In the genomic region with DNA sequence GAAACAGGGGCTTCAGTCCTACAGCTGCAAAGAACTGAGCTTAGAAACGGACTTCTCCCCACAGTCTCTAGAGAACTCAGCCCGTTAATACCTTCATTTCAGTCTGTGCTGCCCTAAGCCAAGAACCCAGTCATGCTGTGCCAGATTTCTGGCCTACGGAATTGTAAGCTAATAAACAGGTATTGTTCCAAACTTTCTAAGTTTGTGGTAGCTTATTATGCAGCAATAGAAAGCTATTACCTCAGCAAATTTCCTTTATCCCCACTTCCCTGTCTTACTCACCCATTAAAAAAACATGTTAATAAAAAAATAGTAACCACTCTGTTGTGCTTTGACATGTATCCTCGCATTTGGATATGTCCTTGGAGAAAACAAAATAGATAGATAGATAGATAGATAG, we compare ENCODE assay signal across 18 cellular contexts.
A peak's percentile ranks its signal among the peaks of the same experiment; 100 is the strongest.
DNase-seq lines count a peak whose midpoint lies in the region; ATAC-seq and TF ChIP-seq lines count a peak whose summit lies in the region.
"Had no signal": no experiment of that assay in that cellular context is flagged by ENCODE, and none has a peak within 500 bp of the region (broad histone marks: within the 10 kb centered on the region; RNA-seq: fewer than 3 reads in every experiment).

No MANE protein-coding gene starts in this region.

- in situ Hi-C loops in GM23248 (cut with MboI) = no loop called here

- 85 to 89% methylated on average over 4 of the region's 4 CpGs for WGBS in GM23248 (ENCODE audit: low coverage in 1 of 2, low lambda C conversion rate in 2 of 2, missing lambda C conversion rate in 2 of 2), 2 experiments
- 51 to 58% (median 55%) methylated on average over 4 of the region's 4 CpGs for WGBS in psoas muscle, 3 donors

- H3K27me3 ChIP-seq in GM23248 (replicated peaks; ENCODE audit: insufficient read depth) (no peaks in the 10 kb centered on the region), SJCRH30 (no peaks in the 10 kb centered on the region), subcutaneous abdominal adipose tissue (ENCODE audit: control insufficient read depth in 5 of 5, insufficient read depth in 4 of 5, low read length in 5 of 5) (no peaks in the 10 kb centered on the region), psoas muscle (ENCODE audit: insufficient read depth in 3 of 3, low read length in 2 of 3) (peaks cover 0 to 4% (median 0%) of the 10 kb centered on the region in 3 donors)

- H3K36me3 ChIP-seq in GM23248 (ENCODE audit: low read depth) (no peaks in the 10 kb centered on the region), SJCRH30 (no peaks in the 10 kb centered on the region), subcutaneous abdominal adipose tissue (ENCODE audit: control insufficient read depth in 5 of 5, insufficient read depth in 5 of 5, low read length in 5 of 5) (peaks cover 0 to 5% (median 0%) of the 10 kb centered on the region in 5 donors), psoas muscle (ENCODE audit: insufficient read depth in 1 of 2, low read depth in 1 of 2) (no peaks in the 10 kb centered on the region)

- H3K27ac ChIP-seq in GM23248 (peak overlapping the region; percentile 16; the same call in 1 of the 2 replicates), SJCRH30 (peak overlapping the region; percentile 63; the same call in 1 of the 2 replicates), subcutaneous abdominal adipose tissue (ENCODE audit: low read depth, low read length) (peak overlapping the region; percentile 13), psoas muscle (no peak overlapping the region)
- H3K27ac ChIP-seq: SK-N-MC had no signal

- no peaks in the 10 kb centered on the region for H3K79me2 ChIP-seq in GM23248 (ENCODE audit: insufficient read depth)

- ATAC-seq in psoas muscle (no peak), GM21576 (IDR thresholded peaks at IDR 0.05; ENCODE audit: unreplicated experiment) (no peak)

- no peak overlapping the region for H3K9ac ChIP-seq in GM23248
- no peak overlapping the region for H3K9ac ChIP-seq in subcutaneous abdominal adipose tissue (ENCODE audit: low read length in 5 of 5)

- H3K9me2 ChIP-seq in GM23248 (ENCODE audit: insufficient read depth) = no peaks in the 10 kb centered on the region

- H3K9me3 ChIP-seq in GM23248 (ENCODE audit: low read depth) (no peaks in the 10 kb centered on the region), SJCRH30 (replicated peaks) (no peaks in the 10 kb centered on the region), subcutaneous abdominal adipose tissue (ENCODE audit: control insufficient read depth in 5 of 5, low read length in 5 of 5) (no peaks in the 10 kb centered on the region), psoas muscle (no peaks in the 10 kb centered on the region)

- H3F3A ChIP-seq in GM23248 (ENCODE audit: insufficient read depth) = peaks cover 26% of the 10 kb centered on the region

- H3K4me3 ChIP-seq in GM23248 = no peak overlapping the region
- no peak overlapping the region for H3K4me3 ChIP-seq in SJCRH30
- no peak overlapping the region for H3K4me3 ChIP-seq in fibroblast of the aortic adventitia (ENCODE audit: low read depth, low read length)
- no peak overlapping the region for H3K4me3 ChIP-seq in subcutaneous abdominal adipose tissue (ENCODE audit: low read depth in 1 of 5, low read length in 5 of 5)
- H3K4me3 ChIP-seq in psoas muscle = no peak overlapping the region
- H3K4me3 ChIP-seq: SK-N-MC had no signal

- intact Hi-C loops in psoas muscle (cut with DNase I) = no loop called here

- TF ChIP-seq CTCF in fibroblast of the aortic adventitia (IDR thresholded peaks at IDR 0.05; ENCODE audit: insufficient read depth, low read length) = no peak
- TF ChIP-seq CTCF in psoas muscle (IDR thresholded peaks at IDR 0.05) = no peak

- H3K4me1 ChIP-seq in GM23248 (ENCODE audit: insufficient read depth) = peaks cover 32% of the 10 kb centered on the region
- peaks cover 24% of the 10 kb centered on the region for H3K4me1 ChIP-seq in SJCRH30
- peaks cover 0 to 26% (median 23%) of the 10 kb centered on the region in 5 donors for H3K4me1 ChIP-seq in subcutaneous abdominal adipose tissue (ENCODE audit: control insufficient read depth in 5 of 5, insufficient read depth in 5 of 5, low read length in 5 of 5)
- H3K4me1 ChIP-seq in psoas muscle = no peaks in the 10 kb centered on the region

- no peak overlapping the region for H2AFZ ChIP-seq in GM23248

- H3K4me2 ChIP-seq in GM23248 (ENCODE audit: unreplicated experiment) = peak overlapping the region; percentile 24

- DNase-seq in GM23248 (peak; percentile 34), SJCRH30 (no peak), fibroblast of the aortic adventitia (ENCODE audit: low read depth) (peak; percentile 49), psoas muscle (no peak), inferior parietal cortex (ENCODE audit: extremely low spot score) (no peak)
- DNase-seq: Calu3; CD4-positive, alpha-beta memory T cell; DMS53; H9; NCI-H1417 treated with DMSO at 0.1 percent for 48 hours; NCI-H1930; NCI-H2171; NCI-H446; NCI-H69; NK-92 treated with Interleukin-12 subunit alpha and Interleukin-12 subunit beta, amount 100 ng/mL, for 24 hours had no signal

- no peaks in the 10 kb centered on the region for H4K20me1 ChIP-seq in GM23248 (ENCODE audit: insufficient read depth)

Comparison
In these comparisons a context has a peak if more than half of its experiments do, and no peak if none do; other contexts are left out.
1. DNase-seq: peak in GM23248 (single experiment) and fibroblast of the aortic adventitia (single experiment); none in SJCRH30 (0 of 2), psoas muscle (0 of 2) and inferior parietal cortex (single experiment).